ENCODE assay signal across 31 cellular contexts in the genomic region with DNA sequence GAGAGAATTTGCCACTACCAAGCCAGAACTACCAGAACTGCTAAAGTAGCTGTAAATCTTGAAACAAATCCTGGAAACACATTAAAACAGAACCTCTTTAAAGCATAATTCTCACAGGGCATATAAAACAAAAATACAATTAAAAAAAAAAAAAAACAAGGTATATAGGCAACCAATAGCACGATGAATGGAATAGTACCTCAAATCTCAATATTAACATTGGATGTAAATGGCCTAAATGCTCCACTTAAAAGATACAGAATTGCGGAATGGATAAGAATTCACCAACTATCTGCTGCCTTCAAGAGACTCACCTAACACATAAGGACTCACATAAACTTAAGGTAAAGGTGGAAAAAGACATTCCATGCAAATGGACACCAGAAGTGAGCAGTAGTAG.
"Had no signal": no experiment of that assay in that cellular context is flagged by ENCODE, and none has a peak within 500 bp of the region (broad histone marks: within the 10 kb centered on the region; RNA-seq: fewer than 3 reads in every experiment).

No MANE protein-coding gene starts in this region.

- H3K4me3 Mint-ChIP-seq: activated B cell treated with CpG ODN at 0.5 μM for 24 hours; activated CD4-positive, alpha-beta memory T cell treated with anti-CD3 and anti-CD28 coated beads for 36 hours; activated CD8-positive, alpha-beta T cell treated with anti-CD3 and anti-CD28 coated beads for 36 hours; activated naive CD4-positive, alpha-beta T cell treated with anti-CD3 and anti-CD28 coated beads for 36 hours; activated T-cell treated with anti-CD3 and anti-CD28 coated beads, Interleukin-2, amount 50 U/mL, for 4 hours had no signal

- H3K27ac ChIP-seq: adrenal gland, body of pancreas, brain microvascular endothelial cell, breast epithelium, VCaP had no signal

- H3K4me3 ChIP-seq: adrenal gland, body of pancreas, breast epithelium had no signal

- H3K27me3 Mint-ChIP-seq: activated B cell treated with CpG ODN at 0.5 μM for 24 hours; activated CD4-positive, alpha-beta memory T cell treated with anti-CD3 and anti-CD28 coated beads for 36 hours; activated CD4-positive, alpha-beta T cell treated with anti-CD3 and anti-CD28 coated beads, Interleukin-2, amount 10 ng/mL, durations not matched to agents 24 days and 14 days; activated CD8-positive, alpha-beta T cell treated with anti-CD3 and anti-CD28 coated beads for 36 hours; activated naive CD8-positive, alpha-beta T cell treated with anti-CD3 and anti-CD28 coated beads for 36 hours had no signal

- ATAC-seq: activated CD8-positive, alpha-beta T cell treated with anti-CD3 and anti-CD28 coated beads for 36 hours; activated naive CD4-positive, alpha-beta T cell treated with anti-CD3 and anti-CD28 coated beads, Interleukin-2, amount 50 U/mL, for 72 hours; activated T-cell treated with anti-CD3 and anti-CD28 coated beads, Interleukin-2, amount 50 U/mL, for 4 hours; body of pancreas had no signal

- H3K4me1 ChIP-seq: adrenal gland, body of pancreas, breast epithelium had no signal

- H3K9me3 ChIP-seq: adrenal gland had no signal

- DNase-seq: activated B cell treated with CpG ODN at 0.5 μM for 24 hours; activated CD4-positive, alpha-beta memory T cell treated with anti-CD3 and anti-CD28 coated beads for 36 hours; activated CD4-positive, alpha-beta T cell treated with anti-CD3 and anti-CD28 coated beads for 4 hours; activated CD4-positive, alpha-beta T cell treated with anti-CD3 and anti-CD28 coated beads, Interleukin-2, amount 10 ng/mL, durations not matched to agents 24 days and 14 days; activated CD4-positive, alpha-beta T cell treated with anti-CD3 and anti-CD28 coated beads, Interleukin-2, amount 50 U/mL, for 1 hour; activated CD4-positive, alpha-beta T cell treated with anti-CD3 and anti-CD28 coated beads, Interleukin-2, amount 50 U/mL, for 4 hours; activated CD4-positive, CD25-positive, alpha-beta regulatory T cell treated with anti-CD3 and anti-CD28 coated beads, Interleukin-2, amount 50 U/mL, for 72 hours; activated CD8-positive, alpha-beta memory T cell treated with anti-CD3 and anti-CD28 coated beads, Interleukin-2, amount 50 U/mL, for 4 hours; activated CD8-positive, alpha-beta T cell treated with anti-CD3 and anti-CD28 coated beads for 36 hours; activated effector memory CD4-positive, alpha-beta T cell treated with anti-CD3 and anti-CD28 coated beads, Interleukin-2, amount 50 U/mL, for 16 hours; activated gamma-delta T cell treated with Interleukin-2 at 50 U/mL for 16 hours; activated naive CD4-positive, alpha-beta T cell; activated naive CD4-positive, alpha-beta T cell treated with anti-CD3 and anti-CD28 coated beads for 36 hours; activated naive CD4-positive, alpha-beta T cell treated with anti-CD3 and anti-CD28 coated beads, Interleukin-2, amount 50 U/mL, for 16 hours; activated naive CD8-positive, alpha-beta T cell treated with anti-CD3 and anti-CD28 coated beads for 36 hours; activated T-cell treated with anti-CD3 and anti-CD28 coated beads for 4 hours; activated T-cell treated with anti-CD3 and anti-CD28 coated beads, Interleukin-2, amount 50 U/mL, for 1 hour; activated T-cell treated with anti-CD3 and anti-CD28 coated beads, Interleukin-2, amount 50 U/mL, for 4 hours; adrenal gland; amniotic stem cell; aorta; body of pancreas; brain microvascular endothelial cell; central memory CD4-positive, alpha-beta T cell; T-helper 2 cell; T-helper 9 cell had no signal

- H3K36me3 ChIP-seq: adrenal gland, brain microvascular endothelial cell, breast epithelium had no signal

- H3K27ac Mint-ChIP-seq: activated CD4-positive, alpha-beta memory T cell treated with anti-CD3 and anti-CD28 coated beads for 36 hours; activated naive CD4-positive, alpha-beta T cell treated with anti-CD3 and anti-CD28 coated beads for 36 hours; activated naive CD4-positive, alpha-beta T cell treated with anti-CD3 and anti-CD28 coated beads, Interleukin-2, amount 50 U/mL, for 72 hours had no signal

- H3K27me3 ChIP-seq: adrenal gland, body of pancreas, brain microvascular endothelial cell, breast epithelium had no signal

- FAIRE-seq: astrocyte, TTC549 had no signal
